Comparison of ENCODE assay signal across 7 cellular contexts in the genomic region with DNA sequence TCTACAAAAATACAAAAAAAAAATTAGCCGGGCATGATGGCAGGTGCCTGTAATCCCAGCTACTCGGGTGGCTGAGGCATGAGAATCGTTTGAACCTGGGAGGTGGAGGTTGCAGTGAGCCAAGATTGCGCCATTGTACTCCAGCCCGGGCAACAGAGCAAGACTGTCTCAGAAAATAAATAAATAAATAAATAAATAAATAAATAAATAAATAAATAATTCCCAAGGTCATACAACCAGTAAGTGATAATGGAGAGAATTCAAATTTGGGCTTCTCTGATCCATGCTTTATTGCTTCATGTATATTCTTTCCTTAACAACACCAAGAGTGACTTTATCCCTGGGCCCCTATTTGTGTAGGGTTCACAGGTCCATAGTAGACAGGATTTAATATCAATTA. TPM values are rescaled to one million over a fixed set of nuclear protein-coding genes. Genes with fewer than 3 reads are reported as not detected.
"Had no signal": no experiment of that assay in that cellular context is flagged by ENCODE, and none has a peak within 500 bp of the region (broad histone marks: within the 10 kb centered on the region; RNA-seq: fewer than 3 reads in every experiment).

No MANE protein-coding gene starts in this region.

RNA-seq across cellular contexts. Expression of a gene that starts 10.5 kb away (rescaled TPM):
- total RNA-seq: activated naive CD4-positive, alpha-beta T cell treated with anti-CD3 and anti-CD28 coated beads for 36 hours; activated naive CD4-positive, alpha-beta T cell treated with anti-CD3 and anti-CD28 coated beads, Interleukin-2, amount 50 U/mL, for 72 hours; activated naive CD8-positive, alpha-beta T cell treated with anti-CD3 and anti-CD28 coated beads for 36 hours; activated naive CD8-positive, alpha-beta T cell treated with anti-CD3 and anti-CD28 coated beads, Interleukin-2, amount 10 ng/mL, durations not matched to agents 7 days and 5 days; activated T-cell treated with anti-CD3 and anti-CD28 coated beads, Interleukin-2, amount 50 U/mL, for 4 hours; activated T-helper 1 cell treated with anti-CD3 and anti-CD28 coated beads, Interleukin-12 subunit alpha, Interleukin-12 subunit beta, Interleukin-2, Interleukin-4 antibody, amounts not matched to agents 30 ng/mL and 10 ng/mL and 1 ng/mL, durations not matched to agents 14 hours and 24 hours and 36 hours; activated T-helper 17 cell treated with anti-CD3 and anti-CD28 coated beads, Interleukin-2, amount 50 U/mL, for 72 hours had no signal
